20 cellular contexts compared by ENCODE assay signal in genomic region chr2:38537937-38538525, GRCh38.
DNase-seq lines count a peak whose midpoint lies in the region; ATAC-seq, FAIRE-seq and TF ChIP-seq lines count a peak whose summit lies in the region.
"Had no signal": no experiment of that assay in that cellular context is flagged by ENCODE, and none has a peak within 500 bp of the region (broad histone marks: within the 10 kb centered on the region; RNA-seq: fewer than 3 reads in every experiment).

No MANE protein-coding gene starts in this region.

- peaks cover 17% of the 10 kb centered on the region for H3K27me3 Mint-ChIP-seq in activated T-helper 1 cell treated with anti-CD3 and anti-CD28 coated beads, Interleukin-12 subunit alpha, Interleukin-12 subunit beta, Interleukin-2, Interleukin-4 antibody, amounts not matched to agents 30 ng/mL and 10 ng/mL and 1 ng/mL, durations not matched to agents 14 hours and 24 hours and 36 hours (ENCODE audit: insufficient read depth)
- H3K27me3 Mint-ChIP-seq in glutamatergic neuron (ENCODE audit: unreplicated experiment): peaks cover 7% of the 10 kb centered on the region
- peaks cover 4 to 34% (median 8%) of the 10 kb centered on the region in 5 donors for H3K27me3 Mint-ChIP-seq in naive thymus-derived CD4-positive, alpha-beta T cell

- no peak overlapping the region for H3K9ac ChIP-seq in HUES6 (ENCODE audit: low read length)
- H3K9ac ChIP-seq: BLaER1, GM23248 had no signal

- no peak for ATAC-seq in HG02852 (IDR thresholded peaks at IDR 0.05; ENCODE audit: unreplicated experiment)
- no peak for ATAC-seq in naive thymus-derived CD4-positive, alpha-beta T cell
- ATAC-seq: A549 had no signal

- peaks cover 14% of the 10 kb centered on the region for H3K4me1 Mint-ChIP-seq in activated T-helper 1 cell treated with anti-CD3 and anti-CD28 coated beads, Interleukin-12 subunit alpha, Interleukin-12 subunit beta, Interleukin-2, Interleukin-4 antibody, amounts not matched to agents 30 ng/mL and 10 ng/mL and 1 ng/mL, durations not matched to agents 14 hours and 24 hours and 36 hours (ENCODE audit: low read depth)
- H3K4me1 Mint-ChIP-seq in glutamatergic neuron (ENCODE audit: low read depth, unreplicated experiment): peaks cover 22% of the 10 kb centered on the region
- H3K4me1 Mint-ChIP-seq in naive thymus-derived CD4-positive, alpha-beta T cell: peaks cover 0 to 21% (median 18%) of the 10 kb centered on the region in 7 donors

- intact Hi-C loops in activated T-helper 1 cell treated with anti-CD3 and anti-CD28 coated beads, Interleukin-12 subunit alpha, Interleukin-12 subunit beta, Interleukin-2, Interleukin-4 antibody, amounts not matched to agents 30 ng/mL and 10 ng/mL and 1 ng/mL, durations not matched to agents 14 hours and 24 hours and 36 hours (cut with micrococcal nuclease): loop anchor here (2.0 kb wide), 2 partner anchors 43 to 297 kb away; no protein-coding TSS in a partner anchor
- intact Hi-C loops in naive thymus-derived CD4-positive, alpha-beta T cell (cut with micrococcal nuclease): loop anchor here in 1 of 2 donors (2.0 to 5.0 kb wide), 2 partner anchors 43 to 299 kb away; no protein-coding TSS in a partner anchor

- POLR2A ChIA-PET in naive thymus-derived CD4-positive, alpha-beta T cell (lab: Charles Lee): no interaction called here

- H3K27me3 ChIP-seq in HUES6 (ENCODE audit: control insufficient read depth, insufficient read depth, low read length) (peaks cover 14% of the 10 kb centered on the region), osteoblast (ENCODE audit: insufficient read depth, low read length) (peaks cover 13% of the 10 kb centered on the region)
- H3K27me3 ChIP-seq in naive thymus-derived CD4-positive, alpha-beta T cell (ENCODE audit: control insufficient read depth in 2 of 2, insufficient read depth in 2 of 2, low read length in 2 of 2): peaks cover 0 to 4% of the 10 kb centered on the region in 2 donors
- H3K27me3 ChIP-seq: BLaER1 had no signal

- no peak for DNase-seq in activated T-helper 1 cell treated with anti-CD3 and anti-CD28 coated beads, Interleukin-12 subunit alpha, Interleukin-12 subunit beta, Interleukin-2, Interleukin-4 antibody, amounts not matched to agents 30 ng/mL and 10 ng/mL and 1 ng/mL, durations not matched to agents 14 hours and 24 hours and 36 hours (ENCODE audit: low spot score)
- DNase-seq in glutamatergic neuron: no peak
- DNase-seq in osteoblast (ENCODE audit: insufficient read length, low spot score, missing footprints): peak; percentile 57
- DNase-seq in GM19239 (ENCODE audit: insufficient read length, low spot score): no peak
- DNase-seq in naive thymus-derived CD4-positive, alpha-beta T cell: no peak
- DNase-seq: AML-193; CD8-positive, alpha-beta memory T cell; COR-L47; DMS 273 treated with DMSO at 0.1 percent for 48 hours; DMS53; DND-41; EL; GM23248 had no signal

- H3K9me3 ChIP-seq in HUES6 (ENCODE audit: control insufficient read depth, insufficient read depth, low read depth, low read length) (no peaks in the 10 kb centered on the region), osteoblast (ENCODE audit: low read depth, low read length) (no peaks in the 10 kb centered on the region)
- no peaks in the 10 kb centered on the region for H3K9me3 ChIP-seq in naive thymus-derived CD4-positive, alpha-beta T cell (ENCODE audit: control insufficient read depth in 2 of 3, low read length in 3 of 3)
- H3K9me3 ChIP-seq: A549, BLaER1, HAP-1 had no signal

- no peaks in the 10 kb centered on the region for H3K79me2 ChIP-seq in osteoblast (ENCODE audit: insufficient read depth, low read length)

- TF ChIP-seq CTCF in glutamatergic neuron (IDR thresholded peaks at IDR 0.05; ENCODE audit: partially characterized antibody, unreplicated experiment): no peak
- no peak for TF ChIP-seq CTCF in osteoblast (IDR thresholded peaks at IDR 0.05; ENCODE audit: extremely low read depth, low read depth, low read length)

- CTCF ChIA-PET in naive thymus-derived CD4-positive, alpha-beta T cell (lab: Charles Lee): interaction anchor here (1.6 kb wide), 1 partner anchor 204 kb away, joined by 5 read pairs; no protein-coding TSS in a partner anchor

- H4K20me1 ChIP-seq in osteoblast (ENCODE audit: insufficient read depth, low read length): no peaks in the 10 kb centered on the region
- H4K20me1 ChIP-seq: BLaER1 had no signal

- no peaks in the 10 kb centered on the region for H3K36me3 Mint-ChIP-seq in activated T-helper 1 cell treated with anti-CD3 and anti-CD28 coated beads, Interleukin-12 subunit alpha, Interleukin-12 subunit beta, Interleukin-2, Interleukin-4 antibody, amounts not matched to agents 30 ng/mL and 10 ng/mL and 1 ng/mL, durations not matched to agents 14 hours and 24 hours and 36 hours (ENCODE audit: low read depth)
- no peaks in the 10 kb centered on the region for H3K36me3 Mint-ChIP-seq in glutamatergic neuron (ENCODE audit: unreplicated experiment)
- no peaks in the 10 kb centered on the region for H3K36me3 Mint-ChIP-seq in naive thymus-derived CD4-positive, alpha-beta T cell
- H3K36me3 Mint-ChIP-seq: CD8-positive, alpha-beta memory T cell had no signal

- H3K4me1 ChIP-seq in HUES6 (ENCODE audit: control insufficient read depth, insufficient read depth, low read length) (peaks cover 56% of the 10 kb centered on the region), osteoblast (ENCODE audit: insufficient read depth, low read length) (peaks cover 4% of the 10 kb centered on the region)
- H3K4me1 ChIP-seq in naive thymus-derived CD4-positive, alpha-beta T cell (ENCODE audit: control insufficient read depth in 2 of 2, insufficient read depth in 2 of 2, low read length in 2 of 2): peaks cover 4 to 12% of the 10 kb centered on the region in 2 donors

- H3K36me3 ChIP-seq in HUES6 (ENCODE audit: control insufficient read depth, insufficient read depth, low read length) (no peaks in the 10 kb centered on the region), osteoblast (ENCODE audit: insufficient read depth, low read length) (no peaks in the 10 kb centered on the region)
- no peaks in the 10 kb centered on the region for H3K36me3 ChIP-seq in naive thymus-derived CD4-positive, alpha-beta T cell (ENCODE audit: control insufficient read depth in 2 of 3, insufficient read depth in 3 of 3, low read length in 3 of 3)
- H3K36me3 ChIP-seq: BLaER1, HAP-1 had no signal

- no peak overlapping the region for H2AFZ ChIP-seq in osteoblast (ENCODE audit: low read length)
- H2AFZ ChIP-seq: GM23248 had no signal

- H3K4me3 ChIP-seq in HUES6 (ENCODE audit: low read depth, low read length) (no peak overlapping the region), osteoblast (ENCODE audit: insufficient read depth, low read length) (no peak overlapping the region)
- no peak overlapping the region for H3K4me3 ChIP-seq in naive thymus-derived CD4-positive, alpha-beta T cell (ENCODE audit: low read length)
- H3K4me3 ChIP-seq: A549, BLaER1, GM23248, HAP-1 had no signal

- H3K9me3 Mint-ChIP-seq in activated T-helper 1 cell treated with anti-CD3 and anti-CD28 coated beads, Interleukin-12 subunit alpha, Interleukin-12 subunit beta, Interleukin-2, Interleukin-4 antibody, amounts not matched to agents 30 ng/mL and 10 ng/mL and 1 ng/mL, durations not matched to agents 14 hours and 24 hours and 36 hours: no peaks in the 10 kb centered on the region
- H3K9me3 Mint-ChIP-seq in glutamatergic neuron (ENCODE audit: unreplicated experiment): peaks cover 2% of the 10 kb centered on the region
- peaks cover 0 to 1% (median 0%) of the 10 kb centered on the region in 11 donors for H3K9me3 Mint-ChIP-seq in naive thymus-derived CD4-positive, alpha-beta T cell
- H3K9me3 Mint-ChIP-seq: CD8-positive, alpha-beta memory T cell had no signal

- no peak overlapping the region for H3K4me2 ChIP-seq in osteoblast (ENCODE audit: insufficient read depth, low read length)
- H3K4me2 ChIP-seq: A549, BLaER1 had no signal

- H3K27ac Mint-ChIP-seq in activated T-helper 1 cell treated with anti-CD3 and anti-CD28 coated beads, Interleukin-12 subunit alpha, Interleukin-12 subunit beta, Interleukin-2, Interleukin-4 antibody, amounts not matched to agents 30 ng/mL and 10 ng/mL and 1 ng/mL, durations not matched to agents 14 hours and 24 hours and 36 hours: no peak overlapping the region
- no peak overlapping the region for H3K27ac Mint-ChIP-seq in glutamatergic neuron (ENCODE audit: unreplicated experiment)
- H3K27ac Mint-ChIP-seq in naive thymus-derived CD4-positive, alpha-beta T cell: no peak overlapping the region

- no peak for FAIRE-seq in GM19239 (lab: Jason Lieb, UNC)
- FAIRE-seq: A549, GM12891, HTR-8/SVneo had no signal

- H3K27ac ChIP-seq in HUES6 (ENCODE audit: low read depth, low read length) (peak overlapping the region; percentile 52; the same call in 1 of the 2 replicates), osteoblast (ENCODE audit: low read depth, low read length) (no peak overlapping the region)
- no peak overlapping the region for H3K27ac ChIP-seq in naive thymus-derived CD4-positive, alpha-beta T cell (ENCODE audit: low read depth, low read length)
- H3K27ac ChIP-seq: A549, BLaER1, GM23248 had no signal

- peak overlapping the region; percentile 21 for H3K4me3 Mint-ChIP-seq in activated T-helper 1 cell treated with anti-CD3 and anti-CD28 coated beads, Interleukin-12 subunit alpha, Interleukin-12 subunit beta, Interleukin-2, Interleukin-4 antibody, amounts not matched to agents 30 ng/mL and 10 ng/mL and 1 ng/mL, durations not matched to agents 14 hours and 24 hours and 36 hours
- peak overlapping the region; percentile 42 for H3K4me3 Mint-ChIP-seq in glutamatergic neuron (ENCODE audit: unreplicated experiment)
- H3K4me3 Mint-ChIP-seq in naive thymus-derived CD4-positive, alpha-beta T cell: no peak overlapping the region

Comparison
In these comparisons a context has a peak if more than half of its experiments do, and no peak if none do; other contexts are left out.
1. H3K4me3 Mint-ChIP-seq: peak in activated T-helper 1 cell treated with anti-CD3 and anti-CD28 coated beads, Interleukin-12 subunit alpha, Interleukin-12 subunit beta, Interleukin-2, Interleukin-4 antibody, amounts not matched to agents 30 ng/mL and 10 ng/mL and 1 ng/mL, durations not matched to agents 14 hours and 24 hours and 36 hours (single experiment) and glutamatergic neuron (single experiment); none in naive thymus-derived CD4-positive, alpha-beta T cell (0 of 10).